8 cellular contexts compared by ENCODE assay signal in the genomic region with DNA sequence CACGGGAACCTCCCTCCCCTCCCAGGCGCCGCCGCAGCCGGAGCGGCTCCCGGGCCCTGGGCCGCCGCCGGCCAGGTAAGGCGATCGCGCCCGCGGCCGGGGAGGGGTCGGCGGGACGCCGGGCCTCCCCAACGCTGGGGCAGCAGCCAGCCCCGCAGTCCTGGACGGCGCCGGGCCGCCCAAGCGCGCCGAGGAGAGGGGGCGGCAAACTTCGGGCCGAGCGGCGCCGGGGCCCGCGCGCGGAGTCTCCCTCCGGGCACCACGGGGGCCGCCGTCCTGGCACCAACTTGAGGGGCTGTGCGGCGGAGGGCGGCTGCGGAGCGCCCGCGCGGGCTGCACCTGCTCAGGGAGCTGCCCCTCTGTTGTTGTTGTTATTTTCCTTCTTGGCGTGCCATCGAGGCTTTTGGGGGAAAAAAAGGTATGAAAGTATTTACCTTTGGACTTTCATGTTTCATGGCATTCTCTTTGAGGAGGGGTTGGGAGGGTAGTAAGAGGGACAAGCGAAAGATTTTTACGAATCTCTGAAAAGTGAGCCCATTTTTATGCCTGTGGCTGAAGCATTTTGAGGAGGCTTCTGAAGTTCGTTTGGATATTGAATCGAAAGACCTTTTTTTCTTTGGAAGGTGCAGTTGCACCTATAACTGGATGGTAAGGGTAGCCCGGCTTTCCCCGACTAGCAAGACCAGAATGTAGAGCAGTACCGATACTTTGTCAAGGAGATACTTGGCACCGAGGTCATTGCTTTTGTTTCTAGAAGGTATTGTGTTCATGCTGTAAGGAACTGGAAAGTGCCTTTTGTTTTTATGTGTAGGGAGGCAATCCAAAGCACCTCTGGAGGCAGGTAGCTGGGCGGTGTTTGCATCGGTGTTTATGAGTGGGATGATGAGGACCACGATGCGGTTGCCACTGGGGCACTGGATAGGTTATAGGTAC. TPM values are rescaled to one million over a fixed set of nuclear protein-coding genes. Genes with fewer than 3 reads are reported as not detected.
DNase-seq lines count a peak whose midpoint lies in the region; ATAC-seq and TF ChIP-seq lines count a peak whose summit lies in the region.

A gene with protein sequence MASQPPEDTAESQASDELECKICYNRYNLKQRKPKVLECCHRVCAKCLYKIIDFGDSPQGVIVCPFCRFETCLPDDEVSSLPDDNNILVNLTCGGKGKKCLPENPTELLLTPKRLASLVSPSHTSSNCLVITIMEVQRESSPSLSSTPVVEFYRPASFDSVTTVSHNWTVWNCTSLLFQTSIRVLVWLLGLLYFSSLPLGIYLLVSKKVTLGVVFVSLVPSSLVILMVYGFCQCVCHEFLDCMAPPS (plus strand): TSS at position 4 of the 933 bp plus-strand sequence. CDS start 52,168 bp downstream, outside the sequence.

- H3K27ac ChIP-seq in GM23248, result peak within 1 kb of the TSS; percentile 64
- H3K27ac ChIP-seq in muscle layer of duodenum (ENCODE audit: low read length), result no peak within 1 kb of the TSS
- H3K27ac ChIP-seq in vagina, result no peak within 1 kb of the TSS

- no peaks in the 10 kb centered on the region for H3K4me1 ChIP-seq in BE2C
- peaks cover 9% of the 10 kb centered on the region for H3K4me1 ChIP-seq in GM23248 (ENCODE audit: insufficient read depth)
- peaks cover 5 to 14% of the 10 kb centered on the region in 2 donors for H3K4me1 ChIP-seq in muscle layer of duodenum (ENCODE audit: control insufficient read depth in 1 of 2, insufficient read depth in 2 of 2, low read length in 2 of 2)
- H3K4me1 ChIP-seq in vagina, result peaks cover 16% of the 10 kb centered on the region

- H3K27me3 ChIP-seq in BE2C (peaks cover 26% of the 10 kb centered on the region), GM23248 (replicated peaks; ENCODE audit: insufficient read depth) (no peaks in the 10 kb centered on the region), muscle layer of duodenum (ENCODE audit: low read depth, low read length) (peaks cover 30% of the 10 kb centered on the region), vagina (no peaks in the 10 kb centered on the region)

- H3K9ac ChIP-seq in GM23248, result peak within 1 kb of the TSS; percentile 76

- 0 out of 2 replicates have a peak, but pooled peaks cover 6% of the 10 kb centered on the region for H3K79me2 ChIP-seq in GM23248 (ENCODE audit: insufficient read depth)

- no peaks in the 10 kb centered on the region for H3K9me2 ChIP-seq in GM23248 (ENCODE audit: insufficient read depth)

- ATAC-seq in HG03521 (IDR thresholded peaks at IDR 0.05; ENCODE audit: unreplicated experiment) (no peak), GM18519 (IDR thresholded peaks at IDR 0.05; ENCODE audit: low FRiP score, unreplicated experiment) (no peak)

- H4K20me1 ChIP-seq in GM23248 (ENCODE audit: insufficient read depth), result no peaks in the 10 kb centered on the region

- TF ChIP-seq CTCF in BE2C (IDR thresholded peaks at IDR 0.05; ENCODE audit: low read depth, low read length) (no peak), vagina (IDR thresholded peaks at IDR 0.05) (no peak)

- WGBS in GM23248 (ENCODE audit: low coverage in 1 of 2, low lambda C conversion rate in 2 of 2, missing lambda C conversion rate in 2 of 2), 2 experiments, result 15 to 23% methylated on average over 14 to 26 of the region's 65 CpGs

- H3K4me2 ChIP-seq in GM23248 (ENCODE audit: unreplicated experiment), result peak within 1 kb of the TSS; percentile 88

- no peak for TF ChIP-seq POLR2A in vagina (IDR thresholded peaks at IDR 0.05)

- H3K4me3 ChIP-seq in BE2C (ENCODE audit: low read depth, low read length) (peak within 1 kb of the TSS; percentile 54), GM23248 (peak within 1 kb of the TSS; percentile 83), muscle layer of duodenum (ENCODE audit: low read depth in 1 of 2, low read length in 2 of 2) (peak within 1 kb of the TSS; percentile 47 to 59), vagina (peak within 1 kb of the TSS; percentile 44 to 45)

- peak; percentile 61 for DNase-seq in BE2C
- DNase-seq in GM23248, result peak; percentile 16
- peak; percentile 23 for DNase-seq in SW480 (ENCODE audit: low spot score)
- peak; percentile 56 for DNase-seq in ecto neural progenitor cell (ENCODE audit: low spot score)
- DNase-seq in vagina (ENCODE audit: extremely low spot score in 2 of 2), result no peak

- H3F3A ChIP-seq in GM23248 (ENCODE audit: insufficient read depth), result peaks cover 13% of the 10 kb centered on the region

- H2AFZ ChIP-seq in GM23248, result peak within 1 kb of the TSS; percentile 78

- no peaks in the 10 kb centered on the region for H3K36me3 ChIP-seq in BE2C
- H3K36me3 ChIP-seq in GM23248 (ENCODE audit: low read depth), result no peaks in the 10 kb centered on the region
- H3K36me3 ChIP-seq in muscle layer of duodenum (ENCODE audit: control insufficient read depth in 1 of 2, insufficient read depth in 2 of 2, low read length in 2 of 2), result no peaks in the 10 kb centered on the region
- H3K36me3 ChIP-seq in vagina, result no peaks in the 10 kb centered on the region

- in situ Hi-C loops in GM23248 (cut with MboI), result no loop called here

- intact Hi-C loops in vagina (cut with DNase I), result no loop called here

- 0 out of 2 replicates have a peak, but pooled peaks cover 2% of the 10 kb centered on the region for H3K9me3 ChIP-seq in BE2C
- no peaks in the 10 kb centered on the region for H3K9me3 ChIP-seq in GM23248 (ENCODE audit: low read depth)
- H3K9me3 ChIP-seq in muscle layer of duodenum (ENCODE audit: control insufficient read depth in 1 of 2, low read length in 2 of 2), result no peaks in the 10 kb centered on the region
- no peaks in the 10 kb centered on the region for H3K9me3 ChIP-seq in vagina

RNA-seq across cellular contexts. Expression of the gene that starts here (rescaled TPM):
- polyA plus RNA-seq in BE2C (2012; ENCODE audit: insufficient read depth, insufficient read length, low read depth), result 0.39 TPM
- total RNA-seq in GM23248 (2014; rRNA removed; shearing (Covaris generic)), result 2.3 and 2.7 TPM in 2 replicates
- polyA plus RNA-seq in GM23248 (2016; fragmentation: Nextera tagmentation; extraction: Ambion mirVana), result 1.8 and 2.0 TPM in 2 replicates
- 2.2 TPM for total RNA-seq in vagina

Comparison
In these comparisons a context has a peak if more than half of its experiments do, and no peak if none do; other contexts are left out.
1. DNase-seq: peak in BE2C (single experiment), GM23248 (single experiment), SW480 (single experiment) and ecto neural progenitor cell (single experiment); none in vagina (0 of 2).
2. Peak in every context shown above with its lines, with median percentiles within 50 percentile points of each other: H3K4me3 ChIP-seq.